21 cellular contexts compared by ENCODE assay signal in genomic region chr2:3958969-3959368, GRCh38.
"Had no signal": no experiment of that assay in that cellular context is flagged by ENCODE, and none has a peak within 500 bp of the region (broad histone marks: within the 10 kb centered on the region; RNA-seq: fewer than 3 reads in every experiment).

No MANE protein-coding gene starts in this region.

- H3K4me3 Mint-ChIP-seq: activated B cell treated with CpG ODN at 0.5 μM for 24 hours; activated CD4-positive, alpha-beta memory T cell treated with anti-CD3 and anti-CD28 coated beads for 36 hours; activated naive CD4-positive, alpha-beta T cell treated with anti-CD3 and anti-CD28 coated beads for 36 hours; activated T-cell treated with anti-CD3 and anti-CD28 coated beads, Interleukin-2, amount 50 U/mL, for 4 hours; activated T-helper 1 cell treated with anti-CD3 and anti-CD28 coated beads, Interleukin-12 subunit alpha, Interleukin-12 subunit beta, Interleukin-2, Interleukin-4 antibody, amounts not matched to agents 30 ng/mL and 10 ng/mL and 1 ng/mL, durations not matched to agents 14 hours and 24 hours and 36 hours had no signal

- DNase-seq: activated B cell treated with CpG ODN at 0.5 μM for 24 hours; activated CD4-positive, alpha-beta memory T cell treated with anti-CD3 and anti-CD28 coated beads for 36 hours; activated CD4-positive, alpha-beta T cell treated with anti-CD3 and anti-CD28 coated beads for 4 hours; activated CD4-positive, alpha-beta T cell treated with anti-CD3 and anti-CD28 coated beads, Interleukin-2, amount 50 U/mL, for 1 hour; activated CD4-positive, CD25-positive, alpha-beta regulatory T cell treated with anti-CD3 and anti-CD28 coated beads, Interleukin-2, amount 50 U/mL, for 72 hours; activated CD8-positive, alpha-beta memory T cell treated with anti-CD3 and anti-CD28 coated beads, Interleukin-2, amount 50 U/mL, for 4 hours; activated gamma-delta T cell treated with Interleukin-2 at 50 U/mL for 16 hours; activated naive CD4-positive, alpha-beta T cell treated with anti-CD3 and anti-CD28 coated beads for 36 hours; activated T-cell treated with anti-CD3 and anti-CD28 coated beads for 4 hours; activated T-cell treated with anti-CD3 and anti-CD28 coated beads, Interleukin-2, amount 50 U/mL, for 4 hours; MV-4-11; NK-92 treated with Interleukin-12 subunit alpha and Interleukin-12 subunit beta, amount 100 ng/mL, for 24 hours; Right ventricle myocardium superior; T-helper 1 cell; T-helper 9 cell had no signal

- H3K27ac Mint-ChIP-seq: activated B cell treated with CpG ODN at 0.5 μM for 24 hours; activated CD4-positive, alpha-beta memory T cell treated with anti-CD3 and anti-CD28 coated beads for 36 hours; activated naive CD4-positive, alpha-beta T cell treated with anti-CD3 and anti-CD28 coated beads for 36 hours; activated naive CD4-positive, alpha-beta T cell treated with anti-CD3 and anti-CD28 coated beads, Interleukin-2, amount 50 U/mL, for 72 hours; activated T-helper 1 cell treated with anti-CD3 and anti-CD28 coated beads, Interleukin-12 subunit alpha, Interleukin-12 subunit beta, Interleukin-2, Interleukin-4 antibody, amounts not matched to agents 30 ng/mL and 10 ng/mL and 1 ng/mL, durations not matched to agents 14 hours and 24 hours and 36 hours had no signal

- H3K9me3 Mint-ChIP-seq: activated B cell treated with CpG ODN at 0.5 μM for 24 hours; activated CD4-positive, alpha-beta memory T cell treated with anti-CD3 and anti-CD28 coated beads for 36 hours; activated naive CD4-positive, alpha-beta T cell treated with anti-CD3 and anti-CD28 coated beads for 36 hours; activated naive CD4-positive, alpha-beta T cell treated with anti-CD3 and anti-CD28 coated beads, Interleukin-2, amount 50 U/mL, for 72 hours; activated T-cell treated with anti-CD3 and anti-CD28 coated beads, Interleukin-2, amount 50 U/mL, for 4 hours; activated T-helper 1 cell treated with anti-CD3 and anti-CD28 coated beads, Interleukin-12 subunit alpha, Interleukin-12 subunit beta, Interleukin-2, Interleukin-4 antibody, amounts not matched to agents 30 ng/mL and 10 ng/mL and 1 ng/mL, durations not matched to agents 14 hours and 24 hours and 36 hours had no signal

- H3K4me1 ChIP-seq: adrenal gland, body of pancreas, breast epithelium had no signal

- H3K27me3 ChIP-seq: body of pancreas, breast epithelium had no signal

- H3K36me3 ChIP-seq: adrenal gland, breast epithelium had no signal

- H3K9me3 ChIP-seq: adrenal gland, body of pancreas, breast epithelium had no signal

- H3K27ac ChIP-seq: adrenal gland, body of pancreas, breast epithelium, VCaP had no signal

- H3K27me3 Mint-ChIP-seq: activated B cell treated with CpG ODN at 0.5 μM for 24 hours; activated CD4-positive, alpha-beta memory T cell treated with anti-CD3 and anti-CD28 coated beads for 36 hours had no signal

- ATAC-seq: activated naive CD4-positive, alpha-beta T cell treated with anti-CD3 and anti-CD28 coated beads, Interleukin-2, amount 50 U/mL, for 72 hours; activated T-cell treated with anti-CD3 and anti-CD28 coated beads, Interleukin-2, amount 50 U/mL, for 4 hours; body of pancreas had no signal

- H3K4me1 Mint-ChIP-seq: activated B cell treated with CpG ODN at 0.5 μM for 24 hours had no signal

- H3K4me3 ChIP-seq: adrenal gland, body of pancreas, breast epithelium had no signal

- H3K36me3 Mint-ChIP-seq: activated CD4-positive, alpha-beta memory T cell treated with anti-CD3 and anti-CD28 coated beads for 36 hours; activated naive CD4-positive, alpha-beta T cell treated with anti-CD3 and anti-CD28 coated beads, Interleukin-2, amount 50 U/mL, for 72 hours had no signal
